In genomic region chr2:23459032-23459431, GRCh38 we compare ENCODE assay signal across 10 cellular contexts.
"Had no signal": no experiment of that assay in that cellular context is flagged by ENCODE, and none has a peak within 500 bp of the region (broad histone marks: within the 10 kb centered on the region; RNA-seq: fewer than 3 reads in every experiment).

No MANE protein-coding gene starts in this region.

- H3K4me1 Mint-ChIP-seq: GM23338 had no signal

- H3K9me3 ChIP-seq: HAP-1 had no signal

- DNase-seq: GOT3, H7, H9, HCEC 1CT, HFFc6 had no signal

- H3K9me3 Mint-ChIP-seq: GM23338, H9, HFFc6 had no signal

- H3K27ac Mint-ChIP-seq: GM23338, H9, HFFc6 had no signal

- ATAC-seq: GM23338, HCT116 had no signal

- H3K36me3 ChIP-seq: HAP-1 had no signal

- FAIRE-seq: H1, H54 had no signal

- H2AFZ ChIP-seq: GM23338 had no signal

- H3K4me2 ChIP-seq: GM23338 had no signal

- H3K4me3 ChIP-seq: GM23338, HAP-1 had no signal

- H3K4me3 Mint-ChIP-seq: GM23338, H9, HFFc6 had no signal
